1 cellular context compared by ENCODE assay signal in genomic region chr14:20428010-20428365, GRCh38.
TF ChIP-seq lines count a peak whose summit lies in the region.

No MANE protein-coding gene starts in this region.

TF ChIP-seq in GM23338, 12 proteins besides CTCF, POLR2A, EP300 and RAD21 (continued from another document):
- TF ChIP-seq, protein P1, sequence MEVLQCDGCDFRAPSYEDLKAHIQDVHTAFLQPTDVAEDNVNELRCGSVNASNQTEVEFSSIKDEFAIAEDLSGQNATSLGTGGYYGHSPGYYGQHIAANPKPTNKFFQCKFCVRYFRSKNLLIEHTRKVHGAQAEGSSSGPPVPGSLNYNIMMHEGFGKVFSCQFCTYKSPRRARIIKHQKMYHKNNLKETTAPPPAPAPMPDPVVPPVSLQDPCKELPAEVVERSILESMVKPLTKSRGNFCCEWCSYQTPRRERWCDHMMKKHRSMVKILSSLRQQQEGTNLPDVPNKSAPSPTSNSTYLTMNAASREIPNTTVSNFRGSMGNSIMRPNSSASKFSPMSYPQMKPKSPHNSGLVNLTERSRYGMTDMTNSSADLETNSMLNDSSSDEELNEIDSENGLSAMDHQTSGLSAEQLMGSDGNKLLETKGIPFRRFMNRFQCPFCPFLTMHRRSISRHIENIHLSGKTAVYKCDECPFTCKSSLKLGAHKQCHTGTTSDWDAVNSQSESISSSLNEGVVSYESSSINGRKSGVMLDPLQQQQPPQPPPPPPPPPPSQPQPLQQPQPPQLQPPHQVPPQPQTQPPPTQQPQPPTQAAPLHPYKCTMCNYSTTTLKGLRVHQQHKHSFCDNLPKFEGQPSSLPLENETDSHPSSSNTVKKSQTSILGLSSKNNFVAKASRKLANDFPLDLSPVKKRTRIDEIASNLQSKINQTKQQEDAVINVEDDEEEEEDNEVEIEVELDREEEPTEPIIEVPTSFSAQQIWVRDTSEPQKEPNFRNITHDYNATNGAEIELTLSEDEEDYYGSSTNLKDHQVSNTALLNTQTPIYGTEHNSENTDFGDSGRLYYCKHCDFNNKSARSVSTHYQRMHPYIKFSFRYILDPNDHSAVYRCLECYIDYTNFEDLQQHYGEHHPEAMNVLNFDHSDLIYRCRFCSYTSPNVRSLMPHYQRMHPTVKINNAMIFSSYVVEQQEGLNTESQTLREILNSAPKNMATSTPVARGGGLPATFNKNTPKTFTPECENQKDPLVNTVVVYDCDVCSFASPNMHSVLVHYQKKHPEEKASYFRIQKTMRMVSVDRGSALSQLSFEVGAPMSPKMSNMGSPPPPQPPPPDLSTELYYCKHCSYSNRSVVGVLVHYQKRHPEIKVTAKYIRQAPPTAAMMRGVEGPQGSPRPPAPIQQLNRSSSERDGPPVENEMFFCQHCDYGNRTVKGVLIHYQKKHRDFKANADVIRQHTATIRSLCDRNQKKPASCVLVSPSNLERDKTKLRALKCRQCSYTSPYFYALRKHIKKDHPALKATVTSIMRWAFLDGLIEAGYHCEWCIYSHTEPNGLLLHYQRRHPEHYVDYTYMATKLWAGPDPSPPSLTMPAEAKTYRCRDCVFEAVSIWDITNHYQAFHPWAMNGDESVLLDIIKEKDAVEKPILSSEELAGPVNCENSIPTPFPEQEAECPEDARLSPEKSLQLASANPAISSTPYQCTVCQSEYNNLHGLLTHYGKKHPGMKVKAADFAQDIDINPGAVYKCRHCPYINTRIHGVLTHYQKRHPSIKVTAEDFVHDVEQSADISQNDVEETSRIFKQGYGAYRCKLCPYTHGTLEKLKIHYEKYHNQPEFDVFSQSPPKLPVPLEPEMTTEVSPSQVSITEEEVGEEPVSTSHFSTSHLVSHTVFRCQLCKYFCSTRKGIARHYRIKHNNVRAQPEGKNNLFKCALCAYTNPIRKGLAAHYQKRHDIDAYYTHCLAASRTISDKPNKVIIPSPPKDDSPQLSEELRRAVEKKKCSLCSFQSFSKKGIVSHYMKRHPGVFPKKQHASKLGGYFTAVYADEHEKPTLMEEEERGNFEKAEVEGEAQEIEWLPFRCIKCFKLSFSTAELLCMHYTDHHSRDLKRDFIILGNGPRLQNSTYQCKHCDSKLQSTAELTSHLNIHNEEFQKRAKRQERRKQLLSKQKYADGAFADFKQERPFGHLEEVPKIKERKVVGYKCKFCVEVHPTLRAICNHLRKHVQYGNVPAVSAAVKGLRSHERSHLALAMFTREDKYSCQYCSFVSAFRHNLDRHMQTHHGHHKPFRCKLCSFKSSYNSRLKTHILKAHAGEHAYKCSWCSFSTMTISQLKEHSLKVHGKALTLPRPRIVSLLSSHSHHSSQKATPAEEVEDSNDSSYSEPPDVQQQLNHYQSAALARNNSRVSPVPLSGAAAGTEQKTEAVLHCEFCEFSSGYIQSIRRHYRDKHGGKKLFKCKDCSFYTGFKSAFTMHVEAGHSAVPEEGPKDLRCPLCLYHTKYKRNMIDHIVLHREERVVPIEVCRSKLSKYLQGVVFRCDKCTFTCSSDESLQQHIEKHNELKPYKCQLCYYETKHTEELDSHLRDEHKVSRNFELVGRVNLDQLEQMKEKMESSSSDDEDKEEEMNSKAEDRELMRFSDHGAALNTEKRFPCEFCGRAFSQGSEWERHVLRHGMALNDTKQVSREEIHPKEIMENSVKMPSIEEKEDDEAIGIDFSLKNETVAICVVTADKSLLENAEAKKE (CRISPR knock-in tag; IDR thresholded peaks at IDR 0.05), result no peak
- TF ChIP-seq EZH2phosphoT487 (IDR thresholded peaks at IDR 0.05; ENCODE audit: unreplicated experiment) (no peak), STAT1 (IDR thresholded peaks at IDR 0.05; ENCODE audit: unreplicated experiment) (no peak)
